ENCODE assay signal across 15 cellular contexts in genomic region chr6:116255246-116255800, GRCh38. TPM values are rescaled to one million over a fixed set of nuclear protein-coding genes. Genes with fewer than 3 reads are reported as not detected.
A peak's percentile ranks its signal among the peaks of the same experiment; 100 is the strongest.
DNase-seq lines count a peak whose midpoint lies in the region; ATAC-seq, FAIRE-seq and TF ChIP-seq lines count a peak whose summit lies in the region.
"Had no signal": no experiment of that assay in that cellular context is flagged by ENCODE, and none has a peak within 500 bp of the region (broad histone marks: within the 10 kb centered on the region; RNA-seq: fewer than 3 reads in every experiment).

No MANE protein-coding gene starts in this region.

- FAIRE-seq in GM19239 (lab: Jason Lieb, UNC) = no peak

- ATAC-seq in DND-41 (ENCODE audit: insufficient read depth, low read depth) = no peak
- no peak for ATAC-seq in GM18519 (IDR thresholded peaks at IDR 0.05; ENCODE audit: low FRiP score, unreplicated experiment)
- ATAC-seq: activated CD4-positive, alpha-beta T cell treated with anti-CD3 and anti-CD28 coated beads for 36 hours; effector memory CD8-positive, alpha-beta T cell; stimulated activated naive CD8-positive, alpha-beta T cell treated with anti-CD3 and anti-CD28 coated beads, Interleukin-15, Interleukin-2, amounts not matched to agents 100 U/mL and 50 U/mL, for 24 hours had no signal

- H2AFZ ChIP-seq in DND-41 (ENCODE audit: low read depth, low read length) = no peak overlapping the region

- peak overlapping the region; percentile 72 for H3K9ac ChIP-seq in DND-41 (ENCODE audit: low read depth, low read length)
- H3K9ac ChIP-seq in endocrine pancreas (ENCODE audit: control insufficient read depth, insufficient read depth, low read length) = peak overlapping the region; percentile 50

- H3K36me3 ChIP-seq in DND-41 (ENCODE audit: insufficient read depth, low read length) (peaks cover 21% of the 10 kb centered on the region), endocrine pancreas (ENCODE audit: control insufficient read depth, insufficient read depth, low read length) (no peaks in the 10 kb centered on the region), muscle layer of duodenum (ENCODE audit: control insufficient read depth in 1 of 2, insufficient read depth in 2 of 2, low read length in 2 of 2) (peaks cover 0 to 4% of the 10 kb centered on the region in 2 donors)

- H3K27ac ChIP-seq in DND-41 (ENCODE audit: low read length) (peak overlapping the region; percentile 89), muscle layer of duodenum (ENCODE audit: low read length) (no peak overlapping the region)

- no peak for TF ChIP-seq CTCF in DND-41 (IDR thresholded peaks at IDR 0.05; ENCODE audit: borderline replicate concordance, extremely low read depth, low read length, poor library complexity, severe bottlenecking)

- DNase-seq in DND-41 (no peak), NCI-H146 (lab: John Stamatoyannopoulos, UW) (peak; percentile 51), NCI-H2196 (lab: John Stamatoyannopoulos, UW; ENCODE audit: unreplicated experiment) (no peak), ureter (ENCODE audit: low spot score) (no peak), GM19239 (ENCODE audit: insufficient read length, low spot score) (no peak)
- DNase-seq: activated CD4-positive, alpha-beta T cell treated with anti-CD3 and anti-CD28 coated beads for 36 hours; activated naive CD4-positive, alpha-beta T cell treated with Interleukin-2 at 50 U/mL for 16 hours; effector memory CD8-positive, alpha-beta T cell; GF-D8; islet precursor cell; MM.1S; stimulated activated naive CD8-positive, alpha-beta T cell treated with anti-CD3 and anti-CD28 coated beads, Interleukin-15, Interleukin-2, amounts not matched to agents 100 U/mL and 50 U/mL, for 24 hours had no signal

- H3K9me3 ChIP-seq in DND-41 (ENCODE audit: insufficient read depth, low read length, severe bottlenecking) = no peaks in the 10 kb centered on the region
- no peaks in the 10 kb centered on the region for H3K9me3 ChIP-seq in endocrine pancreas (ENCODE audit: control insufficient read depth, low read length)
- H3K9me3 ChIP-seq in muscle layer of duodenum (ENCODE audit: control insufficient read depth in 1 of 2, low read length in 2 of 2) = no peaks in the 10 kb centered on the region

- peak overlapping the region; percentile 91 for H3K4me2 ChIP-seq in DND-41 (ENCODE audit: insufficient read depth, low read length)

- no peaks in the 10 kb centered on the region for H3K27me3 ChIP-seq in DND-41 (ENCODE audit: insufficient read depth, low read length, poor library complexity)
- H3K27me3 ChIP-seq in endocrine pancreas (ENCODE audit: control insufficient read depth, insufficient read depth, low read length) = no peaks in the 10 kb centered on the region
- no peaks in the 10 kb centered on the region for H3K27me3 ChIP-seq in muscle layer of duodenum (ENCODE audit: low read depth, low read length)

- H3K4me1 ChIP-seq in DND-41 (ENCODE audit: insufficient read depth, low read length) (peaks cover 51% of the 10 kb centered on the region), endocrine pancreas (ENCODE audit: control insufficient read depth, insufficient read depth, low read length) (peaks cover 17% of the 10 kb centered on the region), muscle layer of duodenum (ENCODE audit: control insufficient read depth in 1 of 2, insufficient read depth in 2 of 2, low read length in 2 of 2) (peaks cover 22 to 44% of the 10 kb centered on the region in 2 donors)

- peaks cover 12% of the 10 kb centered on the region for H4K20me1 ChIP-seq in DND-41 (ENCODE audit: insufficient read depth, low read length)

- peaks cover 54% of the 10 kb centered on the region for H3K79me2 ChIP-seq in DND-41 (ENCODE audit: insufficient read depth, low read length)

- peak overlapping the region in 1 of 2 experiments; percentile 84; a peak in 2 of 4 replicates for H3K4me3 ChIP-seq in DND-41 (ENCODE audit: low read depth in 1 of 2, low read length in 2 of 2)
- H3K4me3 ChIP-seq in endocrine pancreas (ENCODE audit: control insufficient read depth, insufficient read depth, low read length) = peak overlapping the region; percentile 95
- H3K4me3 ChIP-seq in muscle layer of duodenum (ENCODE audit: low read depth in 1 of 2, low read length in 2 of 2) = peak overlapping the region; percentile 85 to 95

RNA-seq across cellular contexts. Expression of gene TSPYL4, which starts 1.4 kb away (rescaled TPM):
- total RNA-seq in ureter = 26.1 TPM

RNA-seq across cellular contexts. Expression of gene TSPYL1, which starts 24.4 kb away (rescaled TPM):
- 118 TPM for total RNA-seq in ureter
